In the genomic region with DNA sequence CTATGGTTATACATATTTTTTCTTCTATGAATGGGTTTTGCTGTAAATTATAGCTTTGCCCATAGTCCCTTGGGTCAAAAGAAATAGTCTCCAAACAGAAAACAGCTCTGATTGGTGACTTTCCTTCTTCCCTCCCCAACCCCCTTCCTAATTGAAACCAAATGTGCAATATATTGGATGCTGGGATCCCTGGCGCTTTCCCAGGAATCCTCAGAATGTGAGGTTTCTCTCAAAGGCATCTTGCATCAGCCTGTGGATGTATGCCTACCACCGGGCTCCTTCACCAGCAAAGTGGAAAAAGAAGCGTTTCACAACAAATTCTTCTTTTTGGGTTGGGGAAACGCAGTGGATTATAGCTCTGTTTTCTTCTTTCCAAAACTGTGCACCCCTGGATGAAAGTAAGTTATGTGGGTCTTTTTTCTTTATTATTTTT, we compare ENCODE assay signal across 9 cellular contexts. TPM values are rescaled to one million over a fixed set of nuclear protein-coding genes. Genes with fewer than 3 reads are reported as not detected.
DNase-seq lines count a peak whose midpoint lies in the region; ATAC-seq and TF ChIP-seq lines count a peak whose summit lies in the region.
"Had no signal": no experiment of that assay in that cellular context is flagged by ENCODE, and none has a peak within 500 bp of the region (broad histone marks: within the 10 kb centered on the region; RNA-seq: fewer than 3 reads in every experiment).

TSS of gene DDR2 (plus strand) at position 231 of the 433 bp plus-strand sequence. CDS start 86,600 bp downstream, outside the sequence.

- peaks cover 7% of the 10 kb centered on the region for H3K4me1 ChIP-seq in ES-I3 (ENCODE audit: insufficient read depth, low read length)
- H3K4me1 ChIP-seq in CD8-positive, alpha-beta T cell (ENCODE audit: insufficient read depth, low read length) = no peaks in the 10 kb centered on the region

- H3K9ac ChIP-seq in ES-I3 (ENCODE audit: low read depth, low read length) = peak within 1 kb of the TSS; percentile 42

- H3K27me3 Mint-ChIP-seq in WTC11 (ENCODE audit: low read depth) = no peaks in the 10 kb centered on the region
- H3K27me3 Mint-ChIP-seq in CD8-positive, alpha-beta T cell (ENCODE audit: low read depth) = peaks cover 4% of the 10 kb centered on the region

- peak within 1 kb of the TSS; percentile 60 for H3K27ac Mint-ChIP-seq in WTC11
- no peak within 1 kb of the TSS for H3K27ac Mint-ChIP-seq in CD8-positive, alpha-beta T cell
- H3K27ac Mint-ChIP-seq: activated naive CD8-positive, alpha-beta T cell treated with anti-CD3 and anti-CD28 coated beads for 36 hours had no signal

- H3K36me3 ChIP-seq in ES-I3 (ENCODE audit: insufficient read depth, low read length) = no peaks in the 10 kb centered on the region
- H3K36me3 ChIP-seq in CD8-positive, alpha-beta T cell (ENCODE audit: insufficient read depth, low read length) = no peaks in the 10 kb centered on the region

- no peak for DNase-seq in WTC11 (ENCODE audit: low spot score)
- no peak for DNase-seq in cardiac septum (ENCODE audit: low spot score)
- DNase-seq in putamen (ENCODE audit: low spot score) = peak; percentile 17
- DNase-seq in CD8-positive, alpha-beta T cell = no peak
- no peak for DNase-seq in stimulated activated CD4-positive, alpha-beta T cell treated with anti-CD3 and anti-CD28 coated beads, Interleukin-2, amount 100 ng/mL, for 24 hours
- no peak for DNase-seq in NCI-H82 (lab: John Stamatoyannopoulos, UW)
- DNase-seq: activated naive CD8-positive, alpha-beta T cell treated with anti-CD3 and anti-CD28 coated beads for 36 hours had no signal

- H3K27me3 ChIP-seq in CD8-positive, alpha-beta T cell (ENCODE audit: insufficient read depth, low read length) = no peaks in the 10 kb centered on the region

- intact Hi-C loops in cardiac septum (cut with DNase I) = loop anchor here (5.0 kb wide), 2 partner anchors 45 to 65 kb away; no protein-coding TSS in a partner anchor
- intact Hi-C loops in CD8-positive, alpha-beta T cell (cut with DNase I, micrococcal nuclease) = no loop called here

- H3K4me1 Mint-ChIP-seq in WTC11 = peaks cover 21% of the 10 kb centered on the region
- H3K4me1 Mint-ChIP-seq in CD8-positive, alpha-beta T cell (ENCODE audit: low read depth) = no peaks in the 10 kb centered on the region

- H3K27ac ChIP-seq in CD8-positive, alpha-beta T cell (ENCODE audit: low read depth, low read length) = no peak within 1 kb of the TSS

- POLR2A ChIA-PET in WTC11 (lab: Charles Lee) = no interaction called here
- POLR2A ChIA-PET in CD8-positive, alpha-beta T cell (lab: Charles Lee) = no interaction called here

- H3K36me3 Mint-ChIP-seq in WTC11 = no peaks in the 10 kb centered on the region
- no peaks in the 10 kb centered on the region for H3K36me3 Mint-ChIP-seq in CD8-positive, alpha-beta T cell
- H3K36me3 Mint-ChIP-seq: activated naive CD8-positive, alpha-beta T cell treated with anti-CD3 and anti-CD28 coated beads for 36 hours had no signal

- no peak within 1 kb of the TSS for H3K4me3 Mint-ChIP-seq in WTC11
- H3K4me3 Mint-ChIP-seq in CD8-positive, alpha-beta T cell = no peak within 1 kb of the TSS
- H3K4me3 Mint-ChIP-seq: activated naive CD8-positive, alpha-beta T cell treated with anti-CD3 and anti-CD28 coated beads for 36 hours had no signal

- H3K9me3 ChIP-seq in ES-I3 (ENCODE audit: control insufficient read depth, insufficient read depth, low read length) = no peaks in the 10 kb centered on the region
- H3K9me3 ChIP-seq in CD8-positive, alpha-beta T cell (ENCODE audit: low read length) = no peaks in the 10 kb centered on the region

- ATAC-seq in WTC11 (no peak), GM21528 (IDR thresholded peaks at IDR 0.05; ENCODE audit: low FRiP score, unreplicated experiment) (no peak)
- ATAC-seq in CD8-positive, alpha-beta T cell = no peak

- no peaks in the 10 kb centered on the region for H3K9me3 Mint-ChIP-seq in WTC11
- no peaks in the 10 kb centered on the region for H3K9me3 Mint-ChIP-seq in CD8-positive, alpha-beta T cell
- H3K9me3 Mint-ChIP-seq: activated naive CD8-positive, alpha-beta T cell treated with anti-CD3 and anti-CD28 coated beads for 36 hours had no signal

- TF ChIP-seq CTCF in WTC11 (IDR thresholded peaks at IDR 0.05) = no peak
- no peak for TF ChIP-seq CTCF in CD8-positive, alpha-beta T cell (IDR thresholded peaks at IDR 0.05)

- CTCF ChIA-PET in WTC11 (lab: Charles Lee) = interaction anchor here (0.6 to 1.1 kb wide), 4 partner anchors 11 to 595 kb away, joined by 3 to 5 read pairs (median 4); no protein-coding TSS in a partner anchor
- CTCF ChIA-PET in CD8-positive, alpha-beta T cell (lab: Charles Lee) = interaction anchor here (1.4 kb wide), 2 partner anchors 12 to 36 kb away, joined by 3 read pairs; no protein-coding TSS in a partner anchor

- H3K4me3 ChIP-seq in CD8-positive, alpha-beta T cell (ENCODE audit: low read depth, low read length) = no peak within 1 kb of the TSS

TF ChIP-seq in WTC11, 78 proteins besides CTCF, POLR2A, EP300 and RAD21:
- TF ChIP-seq ZBTB21 (CRISPR knock-in tag; IDR thresholded peaks at IDR 0.05; ENCODE audit: borderline replicate concordance) = no peak
- TF ChIP-seq NFYB (CRISPR knock-in tag; conservative IDR thresholded peaks at IDR 0.05; ENCODE audit: low read depth) = no peak
- no peak for TF ChIP-seq IRF2 (CRISPR knock-in tag; IDR thresholded peaks at IDR 0.05; ENCODE audit: borderline replicate concordance, low read depth)
- TF ChIP-seq ZMAT4 (CRISPR knock-in tag; IDR thresholded peaks at IDR 0.05) = no peak
- TF ChIP-seq E2F5 (CRISPR knock-in tag; IDR thresholded peaks at IDR 0.05) = no peak
- no peak for TF ChIP-seq FOXJ3 (CRISPR knock-in tag; IDR thresholded peaks at IDR 0.05; ENCODE audit: borderline replicate concordance)
- TF ChIP-seq SP1 (CRISPR knock-in tag; conservative IDR thresholded peaks at IDR 0.05) = no peak

RNA-seq across cellular contexts. Expression of gene DDR2, which starts in this region (rescaled TPM):
- total RNA-seq in WTC11 (2021) = 0.34 to 0.85 TPM (median 0.46 TPM) in 3 replicates
- total RNA-seq in cardiac septum = 20.0 TPM
- under 1 TPM; 0.25 to 0.38 TPM for total RNA-seq in CD8-positive, alpha-beta T cell

Comparison
In these comparisons a context has a peak if more than half of its experiments do, and no peak if none do; other contexts are left out.
1. RNA of gene DDR2 (total RNA-seq): 20.0 TPM in cardiac septum (single experiment); 0.34 to 0.85 TPM in WTC11 and 0.25 to 0.38 TPM in CD8-positive, alpha-beta T cell; every median in the first group is over 10 times any median in the second.